27 cellular contexts compared by ENCODE assay signal in the genomic region with DNA sequence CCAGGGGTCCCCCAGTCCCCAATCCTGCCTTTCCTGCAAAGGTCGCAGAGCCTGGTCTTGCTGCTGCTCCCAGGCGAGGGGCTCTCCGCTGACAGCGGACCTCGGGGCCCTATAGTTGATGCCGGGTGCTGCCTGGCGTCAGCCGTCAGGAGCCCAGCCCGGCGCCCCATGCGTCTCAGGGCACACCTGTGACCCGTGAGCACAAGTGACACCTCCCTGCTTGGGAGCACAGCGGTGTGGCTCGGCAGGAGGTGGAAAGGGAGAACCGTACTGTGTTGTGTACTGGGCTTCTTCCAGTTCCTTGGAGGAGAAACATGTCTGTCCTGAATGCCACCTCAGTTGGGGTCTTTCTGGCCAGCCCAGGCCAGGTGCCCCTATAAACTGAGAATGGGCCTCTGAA.
"Had no signal": no experiment of that assay in that cellular context is flagged by ENCODE, and none has a peak within 500 bp of the region (broad histone marks: within the 10 kb centered on the region; RNA-seq: fewer than 3 reads in every experiment).

No MANE protein-coding gene starts in this region.

- H3K4me3 Mint-ChIP-seq: endodermal cell; memory B cell; natural killer cell; stimulated activated memory B cell treated with anti-CD40 and anti-IgM and Interleukin-4, amounts not matched to agents 10 μg/mL and 1 μg/mL and 100 μg/mL, for 72 hours; type B pancreatic cell had no signal

- H3K36me3 Mint-ChIP-seq: natural killer cell had no signal

- H3K4me1 Mint-ChIP-seq: endodermal cell, natural killer cell had no signal

- H3K27ac Mint-ChIP-seq: endodermal cell; memory B cell; natural killer cell; stimulated activated memory B cell treated with anti-CD40 and anti-IgM and Interleukin-4, amounts not matched to agents 10 μg/mL and 1 μg/mL and 100 μg/mL, for 72 hours; type B pancreatic cell had no signal

- H3K27ac ChIP-seq: dorsolateral prefrontal cortex, epithelial cell of prostate, gastrocnemius medialis, heart left ventricle, hepatocyte, neutrophil, parathyroid adenoma, prostate gland, right atrium auricular region, testis, tibial artery had no signal

- DNase-seq: cerebellar nuclear complex; effector CD4-positive, alpha-beta T cell; foreskin fibroblast; gastrocnemius medialis; kidney glomerular epithelial cell; left colon; natural killer cell; stimulated activated CD4-positive, alpha-beta T cell treated with anti-CD3 and anti-CD28 coated beads, Interleukin-4, amount 100 ng/mL, for 4 hours; stimulated activated naive CD8-positive, alpha-beta T cell treated with anti-CD3 and anti-CD28 coated beads, Interleukin-15, Interleukin-2, amounts not matched to agents 100 U/mL and 50 U/mL, for 24 hours; testis; tibial artery had no signal

- H3K4me1 ChIP-seq: parathyroid adenoma, prostate gland had no signal

- H3K27me3 ChIP-seq: dorsolateral prefrontal cortex, gastrocnemius medialis, heart left ventricle, hepatocyte, right atrium auricular region, testis, tibial artery had no signal

- H3K27me3 Mint-ChIP-seq: memory B cell; stimulated activated memory B cell treated with anti-CD40 and anti-IgM and Interleukin-4, amounts not matched to agents 10 μg/mL and 1 μg/mL and 100 μg/mL, for 72 hours had no signal

- H3K4me3 ChIP-seq: dorsolateral prefrontal cortex, gastrocnemius medialis, heart left ventricle, hepatocyte, lung, prostate gland, right atrium auricular region, testis, tibial artery had no signal

- ATAC-seq: esophagus mucosa; gastrocnemius medialis; heart left ventricle; left colon; left ventricle myocardium superior; natural killer cell; sciatic nerve; stimulated activated memory B cell treated with anti-CD40 and anti-IgM and Interleukin-4, amounts not matched to agents 10 μg/mL and 1 μg/mL and 100 μg/mL, for 72 hours; stimulated activated naive CD8-positive, alpha-beta T cell treated with anti-CD3 and anti-CD28 coated beads, Interleukin-15, Interleukin-2, amounts not matched to agents 100 U/mL and 50 U/mL, for 24 hours had no signal

- H3K36me3 ChIP-seq: gastrocnemius medialis, heart left ventricle, neutrophil, prostate gland, right atrium auricular region, tibial artery had no signal

- H3K9me3 Mint-ChIP-seq: endodermal cell; memory B cell; natural killer cell; stimulated activated memory B cell treated with anti-CD40 and anti-IgM and Interleukin-4, amounts not matched to agents 10 μg/mL and 1 μg/mL and 100 μg/mL, for 72 hours; type B pancreatic cell had no signal

- H3K9me3 ChIP-seq: gastrocnemius medialis, heart left ventricle, neutrophil, prostate gland, right atrium auricular region, testis, tibial artery had no signal
